ENCODE assay signal across 12 cellular contexts in the genomic region with DNA sequence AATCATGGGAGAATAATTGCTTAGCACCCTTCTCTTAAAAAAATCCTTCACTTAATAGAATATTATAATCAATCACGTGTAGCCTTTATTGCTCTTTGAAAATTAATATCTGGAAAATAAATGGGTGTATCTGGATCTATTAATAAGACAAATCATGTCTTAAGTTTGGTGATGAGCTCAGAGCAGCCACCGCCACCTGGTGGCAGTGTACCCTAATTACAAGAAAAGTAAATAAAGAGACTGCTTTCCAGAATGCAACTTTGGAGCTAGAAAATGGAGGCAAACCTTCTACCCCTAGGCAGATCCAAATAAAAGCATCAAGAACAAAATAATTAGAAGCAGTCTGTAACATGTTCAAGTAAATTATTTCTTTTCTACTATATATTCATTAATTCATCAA. TPM values are rescaled to one million over a fixed set of nuclear protein-coding genes. Genes with fewer than 3 reads are reported as not detected.
A peak's percentile ranks its signal among the peaks of the same experiment; 100 is the strongest.
DNase-seq lines count a peak whose midpoint lies in the region; ATAC-seq and TF ChIP-seq lines count a peak whose summit lies in the region.
"Had no signal": no experiment of that assay in that cellular context is flagged by ENCODE, and none has a peak within 500 bp of the region (broad histone marks: within the 10 kb centered on the region; RNA-seq: fewer than 3 reads in every experiment).

No MANE protein-coding gene starts in this region.

- no peak overlapping the region for H3K27ac ChIP-seq in PC-3 (ENCODE audit: low read length)
- H3K27ac ChIP-seq: HL-60 had no signal

- H3K27me3 ChIP-seq in PC-3 (ENCODE audit: low read length): no peaks in the 10 kb centered on the region

- no peaks in the 10 kb centered on the region for H3K36me3 Mint-ChIP-seq in activated naive CD4-positive, alpha-beta T cell treated with anti-CD3 and anti-CD28 coated beads for 36 hours (ENCODE audit: low read depth)

- DNase-seq in activated naive CD4-positive, alpha-beta T cell treated with anti-CD3 and anti-CD28 coated beads for 36 hours: peak; percentile 9
- no peak for DNase-seq in activated naive CD4-positive, alpha-beta T cell (lab: John Stamatoyannopoulos, UW)
- DNase-seq in PC-3: peak; percentile 2
- no peak for DNase-seq in foreskin fibroblast
- no peak for DNase-seq in kidney glomerular epithelial cell (lab: John Stamatoyannopoulos, UW)
- no peak for DNase-seq in SHP77 (lab: John Stamatoyannopoulos, UW)
- DNase-seq: NCI-H1436 treated with DMSO at 0.1 percent for 48 hours; stimulated activated CD4-positive, alpha-beta T cell treated with anti-CD3 and anti-CD28 coated beads, Interleukin-1b, Interleukin-23, amount 100 ng/mL, for 48 hours; stimulated activated naive CD4-positive, alpha-beta T cell had no signal

- H3K4me2 ChIP-seq in PC-3 (ENCODE audit: low read length): no peak overlapping the region

- no peaks in the 10 kb centered on the region for H3K36me3 ChIP-seq in PC-3 (ENCODE audit: low read depth, low read length)

- TF ChIP-seq CTCF in PC-3 (conservative IDR thresholded peaks at IDR 0.05; ENCODE audit: low read depth, low read length): peak; percentile 57
- TF ChIP-seq CTCF in foreskin fibroblast (IDR thresholded peaks at IDR 0.05; ENCODE audit: low read depth, low read length): peak; percentile 23

- no peaks in the 10 kb centered on the region for H3K4me1 Mint-ChIP-seq in activated naive CD4-positive, alpha-beta T cell treated with anti-CD3 and anti-CD28 coated beads for 36 hours (ENCODE audit: low read depth)

- H3K4me3 Mint-ChIP-seq in activated naive CD4-positive, alpha-beta T cell treated with anti-CD3 and anti-CD28 coated beads for 36 hours: no peak overlapping the region

- H3K9me3 ChIP-seq in PC-3 (ENCODE audit: low read length): no peaks in the 10 kb centered on the region

- H3K9ac ChIP-seq in PC-3 (ENCODE audit: low read length): no peak overlapping the region

- no peak overlapping the region for H3K27ac Mint-ChIP-seq in activated naive CD4-positive, alpha-beta T cell treated with anti-CD3 and anti-CD28 coated beads for 36 hours

- H2AFZ ChIP-seq in PC-3 (ENCODE audit: low read length): no peak overlapping the region

- H3K9me2 ChIP-seq in PC-3 (replicated peaks; ENCODE audit: low read length): no peaks in the 10 kb centered on the region

- no peak for ATAC-seq in PC-3
- ATAC-seq in GM19463 (IDR thresholded peaks at IDR 0.05; ENCODE audit: unreplicated experiment): no peak
- no peak for ATAC-seq in HG02588 (IDR thresholded peaks at IDR 0.05; ENCODE audit: unreplicated experiment)

- H3K79me2 ChIP-seq in PC-3 (ENCODE audit: low read length): no peaks in the 10 kb centered on the region

- BruUV-seq in PC-3 (replicated peaks; lab: Mats Ljungman, UMichigan): no TSS peak

- H3F3A ChIP-seq in PC-3 (ENCODE audit: low read length, unreplicated experiment): no peaks in the 10 kb centered on the region

- POLR2A ChIA-PET in PC-3 (lab: Charles Lee; ENCODE audit: unreplicated experiment): no interaction called here

- H3K9me3 Mint-ChIP-seq in activated naive CD4-positive, alpha-beta T cell treated with anti-CD3 and anti-CD28 coated beads for 36 hours: peaks cover 12% of the 10 kb centered on the region

- peaks cover 5% of the 10 kb centered on the region for H3K27me3 Mint-ChIP-seq in activated naive CD4-positive, alpha-beta T cell treated with anti-CD3 and anti-CD28 coated beads for 36 hours (ENCODE audit: low read depth)

- no peaks in the 10 kb centered on the region for H4K20me1 ChIP-seq in PC-3 (ENCODE audit: low read length)

- intact Hi-C loops in activated naive CD4-positive, alpha-beta T cell treated with anti-CD3 and anti-CD28 coated beads for 36 hours (cut with micrococcal nuclease): loop anchor here (1.0 to 2.0 kb wide), 2 partner anchors 43 to 238 kb away; a partner anchor contains a TSS
- intact Hi-C loops in PC-3 (cut with micrococcal nuclease): no loop called here

- CTCF ChIA-PET in activated naive CD4-positive, alpha-beta T cell treated with anti-CD3 and anti-CD28 coated beads for 36 hours (lab: Charles Lee): interaction anchor here (0.8 to 1.8 kb wide), 4 partner anchors 15 to 168 kb away, joined by 3 to 7 read pairs (median 3); a partner anchor contains a TSS
- CTCF ChIA-PET in PC-3 (lab: Charles Lee): no interaction called here

- no peak overlapping the region for H3K4me3 ChIP-seq in PC-3 (ENCODE audit: low read length)
- H3K4me3 ChIP-seq in foreskin fibroblast (ENCODE audit: low read depth in 1 of 2, low read length in 2 of 2): no peak overlapping the region

- H3K4me1 ChIP-seq in PC-3 (ENCODE audit: insufficient read depth, low read length): peaks cover 22% of the 10 kb centered on the region

RNA-seq across cellular contexts. Expression of a gene that starts 43.5 kb away (rescaled TPM):
- under 1 TPM in 1 of 2 experiments, not detected in 1; 0.32 TPM for total RNA-seq in activated naive CD4-positive, alpha-beta T cell treated with anti-CD3 and anti-CD28 coated beads for 36 hours
- total RNA-seq in PC-3 (2014; rRNA removed): 0.69 and 0.92 TPM in 2 replicates

Comparison
In these comparisons a context has a peak if more than half of its experiments do, and no peak if none do; other contexts are left out.
1. DNase-seq: peak in activated naive CD4-positive, alpha-beta T cell treated with anti-CD3 and anti-CD28 coated beads for 36 hours (single experiment) and PC-3 (single experiment); none in activated naive CD4-positive, alpha-beta T cell (0 of 4), foreskin fibroblast (0 of 2), kidney glomerular epithelial cell (single experiment) and SHP77 (0 of 2).